In the genomic region with DNA sequence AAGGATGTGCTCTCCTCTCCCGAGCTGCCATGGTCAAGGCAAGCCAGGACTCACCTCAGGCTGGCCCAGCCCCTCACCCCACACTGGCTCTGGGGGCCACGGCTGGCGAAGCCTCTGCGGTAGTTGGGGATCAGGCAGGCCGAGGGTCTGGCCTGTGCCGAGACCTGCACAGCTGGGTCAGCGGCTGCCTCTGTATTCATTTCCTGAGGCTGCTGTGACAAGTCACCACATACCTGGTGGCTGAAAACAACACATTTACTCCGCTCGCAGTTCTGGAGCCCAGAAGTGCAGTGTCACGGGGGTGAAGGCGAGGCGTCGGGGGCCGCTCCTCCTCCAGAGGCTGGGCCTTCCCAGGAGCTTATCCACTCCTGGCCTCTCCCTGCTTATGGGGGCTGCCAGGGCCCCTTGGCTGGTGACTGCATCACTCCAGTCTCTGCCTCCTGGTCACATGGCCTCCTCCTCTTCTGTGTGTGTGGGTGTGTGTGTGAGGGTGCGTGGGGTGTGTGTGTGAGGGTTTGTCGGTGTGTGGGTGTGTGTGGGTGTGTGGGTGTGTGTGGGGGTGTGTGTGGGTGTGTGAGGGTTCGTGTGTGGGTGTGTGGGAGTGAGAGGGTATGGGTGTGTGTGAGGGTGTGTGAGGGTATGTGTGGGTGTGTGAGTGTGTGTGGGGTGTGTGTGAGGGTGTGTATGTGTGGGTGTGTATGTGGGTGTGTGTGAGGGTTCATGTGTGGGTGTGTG, we compare ENCODE assay signal across 29 cellular contexts. TPM values are rescaled to one million over a fixed set of nuclear protein-coding genes. Genes with fewer than 3 reads are reported as not detected.
DNase-seq lines count a peak whose midpoint lies in the region; ATAC-seq and TF ChIP-seq lines count a peak whose summit lies in the region.
"Had no signal": no experiment of that assay in that cellular context is flagged by ENCODE, and none has a peak within 500 bp of the region (broad histone marks: within the 10 kb centered on the region; RNA-seq: fewer than 3 reads in every experiment).

No MANE protein-coding gene starts in this region.

- intact Hi-C loops in left cardiac atrium (cut with DNase I), result no loop called here
- intact Hi-C loops in mucosa of descending colon (cut with DNase I, micrococcal nuclease), result no loop called here
- intact Hi-C loops in A673 (cut with micrococcal nuclease; ENCODE audit: unreplicated experiment), result no loop called here

- DNase-seq in right atrium auricular region (ENCODE audit: low spot score) (peak; percentile 40), left cardiac atrium (no peak), mucosa of descending colon (no peak), upper lobe of left lung (peak; percentile 14 to 60), pons (ENCODE audit: low spot score) (no peak), A673 (ENCODE audit: low spot score) (no peak)
- DNase-seq: activated CD4-positive, alpha-beta T cell treated with anti-CD3 and anti-CD28 coated beads, Interleukin-2, amount 50 U/mL, for 4 hours; activated naive CD4-positive, alpha-beta T cell treated with anti-CD3 and anti-CD28 coated beads, Interleukin-2, amount 50 U/mL, for 16 hours; activated T-cell treated with anti-CD3 and anti-CD28 coated beads, Interleukin-2, amount 50 U/mL, for 4 hours; effector CD4-positive, alpha-beta T cell; naive thymus-derived CD8-positive, alpha-beta T cell; NCI-H1105; NCI-H2029; NCI-H69; occipital lobe; SHP77; stimulated activated CD4-positive, alpha-beta T cell treated with anti-CD3 and anti-CD28 coated beads, Interleukin-1b, Interleukin-23, amount 100 ng/mL, for 48 hours; stimulated activated CD8-positive, alpha-beta memory T cell treated with anti-CD3 and anti-CD28 coated beads, Interleukin-4, amount 100 ng/mL, for 48 hours; T1000 had no signal

- no peak overlapping the region for H3K27ac ChIP-seq in right atrium auricular region
- peak overlapping the region; percentile 98 for H3K27ac ChIP-seq in VCaP
- peak overlapping the region in 1 of 4 donors; percentile 66 for H3K27ac ChIP-seq in upper lobe of left lung
- H3K27ac ChIP-seq in A673 (ENCODE audit: low read depth, low read length, poor library complexity, severe bottlenecking), result no peak overlapping the region
- H3K27ac ChIP-seq: epithelial cell of prostate had no signal

- H3K4me1 ChIP-seq in right atrium auricular region, result peaks cover 0 to 20% of the 10 kb centered on the region in 2 donors
- no peaks in the 10 kb centered on the region for H3K4me1 ChIP-seq in mucosa of descending colon (ENCODE audit: low read depth)
- H3K4me1 ChIP-seq in upper lobe of left lung, result peaks cover 14 to 46% (median 32%) of the 10 kb centered on the region in 4 donors
- no peaks in the 10 kb centered on the region for H3K4me1 ChIP-seq in A673 (ENCODE audit: insufficient read depth, low read length, poor library complexity, severe bottlenecking)

- no peak for ATAC-seq in left cardiac atrium
- peak; percentile 10 for ATAC-seq in mucosa of descending colon
- no peak for ATAC-seq in upper lobe of left lung (ENCODE audit: low FRiP score in 2 of 2)
- ATAC-seq: GM23338; naive thymus-derived CD8-positive, alpha-beta T cell; Panc1; WTC11 had no signal

- H3K36me3 ChIP-seq in right atrium auricular region (no peaks in the 10 kb centered on the region), mucosa of descending colon (ENCODE audit: low read depth) (no peaks in the 10 kb centered on the region), upper lobe of left lung (no peaks in the 10 kb centered on the region), A673 (ENCODE audit: insufficient read depth, low read length, poor library complexity, severe bottlenecking) (no peaks in the 10 kb centered on the region)
- H3K36me3 ChIP-seq: breast epithelium had no signal

- CTCF ChIA-PET in A673 (lab: Charles Lee), result no interaction called here

- TF ChIP-seq EP300 in upper lobe of left lung (IDR thresholded peaks at IDR 0.05), result no peak

- no peak overlapping the region for H3K4me3 ChIP-seq in right atrium auricular region
- no peak overlapping the region for H3K4me3 ChIP-seq in mucosa of descending colon
- no peak overlapping the region for H3K4me3 ChIP-seq in upper lobe of left lung
- H3K4me3 ChIP-seq in A673 (ENCODE audit: low read depth, low read length, poor library complexity, severe bottlenecking), result no peak overlapping the region
- H3K4me3 ChIP-seq: breast epithelium, GM23338, smooth muscle cell had no signal

- TF ChIP-seq POLR2A in upper lobe of left lung (IDR thresholded peaks at IDR 0.05), result no peak

- H3K27me3 ChIP-seq in right atrium auricular region (peaks cover 0 to 18% of the 10 kb centered on the region in 2 donors), upper lobe of left lung (peaks cover 0 to 19% (median 11%) of the 10 kb centered on the region in 4 donors), A673 (replicated peaks; ENCODE audit: insufficient read depth, low read depth, low read length, poor library complexity) (peaks cover 29% of the 10 kb centered on the region)

- TF ChIP-seq CTCF in right atrium auricular region (IDR thresholded peaks at IDR 0.05) (no peak), VCaP (conservative IDR thresholded peaks at IDR 0.05) (no peak), mucosa of descending colon (IDR thresholded peaks at IDR 0.05) (no peak), upper lobe of left lung (IDR thresholded peaks at IDR 0.05) (no peak), A673 (conservative IDR thresholded peaks at IDR 0.05; ENCODE audit: low read depth, low read length) (no peak)

- BruUV-seq in A673 (replicated peaks; lab: Mats Ljungman, UMichigan), result no TSS peak

- no peaks in the 10 kb centered on the region for H3K9me3 ChIP-seq in right atrium auricular region
- H3K9me3 ChIP-seq in mucosa of descending colon, result no peaks in the 10 kb centered on the region
- H3K9me3 ChIP-seq in upper lobe of left lung, result no peaks in the 10 kb centered on the region
- H3K9me3 ChIP-seq in A673 (ENCODE audit: low read depth, low read length, poor library complexity, severe bottlenecking), result no peaks in the 10 kb centered on the region
- H3K9me3 ChIP-seq: breast epithelium had no signal

- POLR2A ChIA-PET in A673 (lab: Charles Lee; ENCODE audit: low non-redundant PET), result no interaction called here

- 88 to 95% methylated on average over 12 to 17 of the region's 17 CpGs for WGBS in upper lobe of left lung, 2 donors

RNA-seq across cellular contexts. Expression of gene SCGB3A1, which starts 3.2 kb away (rescaled TPM):
- total RNA-seq in right atrium auricular region (not detected), left cardiac atrium (not detected), mucosa of descending colon (not detected), upper lobe of left lung (100 to 1,000 TPM; 232 to 940 (median 596) TPM), A673 (2021) (not detected in 2 replicates)
- total RNA-seq: glomerular endothelial cell, GM23338, M059J, occipital lobe, smooth muscle cell, urinary bladder, WTC11 had no signal

RNA-seq across cellular contexts. Expression of gene FLT4, which starts 54.9 kb away (rescaled TPM):
- total RNA-seq in right atrium auricular region (1 to 10 TPM; 2.0 to 4.2 TPM), left cardiac atrium (1 to 10 TPM; 5.6 to 8.2 TPM), mucosa of descending colon (1 to 10 TPM; 2.8 to 9.7 (median 6.0) TPM), upper lobe of left lung (10 to 100 TPM; 11.7 to 34.0 (median 21.2) TPM), A673 (2021) (8.6 and 10.1 TPM in 2 replicates)
- total RNA-seq: M059J, smooth muscle cell had no signal

Comparison
In these comparisons a context has a peak if more than half of its experiments do, and no peak if none do; other contexts are left out.
1. DNase-seq: peak in right atrium auricular region (single experiment) and upper lobe of left lung (2 of 2); none in left cardiac atrium (single experiment), mucosa of descending colon (0 of 3), pons (single experiment) and A673 (single experiment).
2. RNA of gene SCGB3A1, which starts 3.2 kb away (total RNA-seq): 232 to 940 TPM in upper lobe of left lung; not detected in mucosa of descending colon, not detected in left cardiac atrium, not detected in right atrium auricular region and not detected in A673; every median in the first group is over 100 times any median in the second.